8 cellular contexts compared by ENCODE assay signal in genomic region chr7:2478387-2478760, GRCh38. TPM values are rescaled to one million over a fixed set of nuclear protein-coding genes. Genes with fewer than 3 reads are reported as not detected.
A peak's percentile ranks its signal among the peaks of the same experiment; 100 is the strongest.
DNase-seq lines count a peak whose midpoint lies in the region; ATAC-seq and TF ChIP-seq lines count a peak whose summit lies in the region.
"Had no signal": no experiment of that assay in that cellular context is flagged by ENCODE, and none has a peak within 500 bp of the region (broad histone marks: within the 10 kb centered on the region; RNA-seq: fewer than 3 reads in every experiment).

No MANE protein-coding gene starts in this region.

- peak overlapping the region; percentile 21 for H3K4me3 ChIP-seq in left ventricle myocardium inferior

- no peak overlapping the region for H3K27ac ChIP-seq in left ventricle myocardium inferior (replicated peaks)

- ATAC-seq in HG03095 (IDR thresholded peaks at IDR 0.05; ENCODE audit: unreplicated experiment) (no peak), HG02759 (IDR thresholded peaks at IDR 0.05; ENCODE audit: unreplicated experiment) (no peak)

- peaks cover 8% of the 10 kb centered on the region for H3K9me3 ChIP-seq in left ventricle myocardium inferior (replicated peaks)

- peaks cover 46% of the 10 kb centered on the region for H3K27me3 ChIP-seq in left ventricle myocardium inferior (ENCODE audit: low read depth)

- intact Hi-C loops in left ventricle myocardium inferior (cut with micrococcal nuclease), result no loop called here

- H3K36me3 ChIP-seq in left ventricle myocardium inferior, result no peaks in the 10 kb centered on the region

- no peak for TF ChIP-seq CTCF in left ventricle myocardium inferior (IDR thresholded peaks at IDR 0.05; ENCODE audit: borderline replicate concordance)

- H3K4me1 ChIP-seq in left ventricle myocardium inferior, result peaks cover 36% of the 10 kb centered on the region

- peak; percentile 69 for DNase-seq in HK-2 (ENCODE audit: unreplicated experiment)
- peak; percentile 80 for DNase-seq in RPMI7951 (ENCODE audit: low read depth)
- peak; percentile 72 for DNase-seq in left ventricle myocardium inferior
- peak; percentile 63 for DNase-seq in stromal cell of bone marrow (ENCODE audit: low read depth)
- no peak for DNase-seq in NCI-H1105 treated with DMSO at 0.1 percent for 48 hours (lab: John Stamatoyannopoulos, UW)
- DNase-seq: NCI-H1105 had no signal

RNA-seq across cellular contexts. Expression of gene GRIFIN, which starts 2.2 kb away (rescaled TPM):
- total RNA-seq in RPMI7951 (2014; rRNA removed; shearing (Covaris generic)), result not detected in 2 replicates
- not detected for total RNA-seq in left ventricle myocardium inferior

RNA-seq across cellular contexts. Expression of gene LFNG, which starts 41.2 kb away (rescaled TPM):
- 19.1 and 28.5 TPM in 2 replicates for total RNA-seq in RPMI7951 (2014; rRNA removed; shearing (Covaris generic))
- total RNA-seq in left ventricle myocardium inferior, result 5.2 TPM
